1 cellular context compared by ENCODE assay signal in the genomic region with DNA sequence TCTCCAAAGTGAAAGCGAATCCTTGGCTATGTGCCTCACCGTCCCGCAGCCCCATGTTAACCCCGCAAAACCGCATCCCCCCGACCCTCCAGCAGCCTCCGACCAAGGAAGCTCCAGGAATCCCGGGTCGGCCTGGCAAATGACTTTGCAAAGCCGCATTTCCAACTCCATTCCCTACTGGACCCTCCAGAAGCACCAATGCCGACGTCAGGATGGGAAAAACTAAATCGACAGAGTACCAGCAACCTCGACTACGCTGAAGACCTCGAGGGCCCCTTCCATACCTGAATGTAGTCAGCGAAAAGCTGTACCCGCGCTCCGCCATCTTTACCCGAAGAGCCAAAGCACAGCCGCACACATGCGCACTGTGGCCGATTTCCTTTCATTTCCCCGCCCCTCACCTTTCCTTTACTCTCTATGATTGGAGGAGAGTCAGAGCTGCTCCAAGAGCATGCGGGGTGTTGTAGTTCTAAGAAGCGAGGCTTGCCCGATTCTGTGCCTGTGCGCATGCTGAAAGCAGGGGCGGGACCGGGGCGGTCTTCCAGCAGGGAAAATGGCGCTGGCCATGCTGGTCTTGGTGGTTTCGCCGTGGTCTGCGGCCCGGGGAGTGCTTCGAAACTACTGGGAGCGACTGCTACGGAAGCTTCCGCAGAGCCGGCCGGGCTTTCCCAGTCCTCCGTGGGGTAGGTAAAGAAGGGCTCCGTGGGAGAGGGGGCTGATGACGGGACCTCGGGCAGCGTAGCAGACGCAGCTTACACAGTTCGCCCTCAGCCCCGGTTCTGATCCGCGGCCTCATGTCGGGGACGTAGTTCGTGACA.
TF ChIP-seq lines count a peak whose summit lies in the region.

A gene (plus strand): TSS at position 543 of the 818 bp plus-strand sequence. CDS start 11 bp downstream, at position 554.
A gene (minus strand): TSS at position 341 of the 818 bp plus-strand sequence. CDS start 16 bp downstream, at position 325.

TF ChIP-seq in K562, 482 proteins besides CTCF, POLR2A, EP300 and RAD21 (continued from another document and continues in another):
- TF ChIP-seq, protein P1, sequence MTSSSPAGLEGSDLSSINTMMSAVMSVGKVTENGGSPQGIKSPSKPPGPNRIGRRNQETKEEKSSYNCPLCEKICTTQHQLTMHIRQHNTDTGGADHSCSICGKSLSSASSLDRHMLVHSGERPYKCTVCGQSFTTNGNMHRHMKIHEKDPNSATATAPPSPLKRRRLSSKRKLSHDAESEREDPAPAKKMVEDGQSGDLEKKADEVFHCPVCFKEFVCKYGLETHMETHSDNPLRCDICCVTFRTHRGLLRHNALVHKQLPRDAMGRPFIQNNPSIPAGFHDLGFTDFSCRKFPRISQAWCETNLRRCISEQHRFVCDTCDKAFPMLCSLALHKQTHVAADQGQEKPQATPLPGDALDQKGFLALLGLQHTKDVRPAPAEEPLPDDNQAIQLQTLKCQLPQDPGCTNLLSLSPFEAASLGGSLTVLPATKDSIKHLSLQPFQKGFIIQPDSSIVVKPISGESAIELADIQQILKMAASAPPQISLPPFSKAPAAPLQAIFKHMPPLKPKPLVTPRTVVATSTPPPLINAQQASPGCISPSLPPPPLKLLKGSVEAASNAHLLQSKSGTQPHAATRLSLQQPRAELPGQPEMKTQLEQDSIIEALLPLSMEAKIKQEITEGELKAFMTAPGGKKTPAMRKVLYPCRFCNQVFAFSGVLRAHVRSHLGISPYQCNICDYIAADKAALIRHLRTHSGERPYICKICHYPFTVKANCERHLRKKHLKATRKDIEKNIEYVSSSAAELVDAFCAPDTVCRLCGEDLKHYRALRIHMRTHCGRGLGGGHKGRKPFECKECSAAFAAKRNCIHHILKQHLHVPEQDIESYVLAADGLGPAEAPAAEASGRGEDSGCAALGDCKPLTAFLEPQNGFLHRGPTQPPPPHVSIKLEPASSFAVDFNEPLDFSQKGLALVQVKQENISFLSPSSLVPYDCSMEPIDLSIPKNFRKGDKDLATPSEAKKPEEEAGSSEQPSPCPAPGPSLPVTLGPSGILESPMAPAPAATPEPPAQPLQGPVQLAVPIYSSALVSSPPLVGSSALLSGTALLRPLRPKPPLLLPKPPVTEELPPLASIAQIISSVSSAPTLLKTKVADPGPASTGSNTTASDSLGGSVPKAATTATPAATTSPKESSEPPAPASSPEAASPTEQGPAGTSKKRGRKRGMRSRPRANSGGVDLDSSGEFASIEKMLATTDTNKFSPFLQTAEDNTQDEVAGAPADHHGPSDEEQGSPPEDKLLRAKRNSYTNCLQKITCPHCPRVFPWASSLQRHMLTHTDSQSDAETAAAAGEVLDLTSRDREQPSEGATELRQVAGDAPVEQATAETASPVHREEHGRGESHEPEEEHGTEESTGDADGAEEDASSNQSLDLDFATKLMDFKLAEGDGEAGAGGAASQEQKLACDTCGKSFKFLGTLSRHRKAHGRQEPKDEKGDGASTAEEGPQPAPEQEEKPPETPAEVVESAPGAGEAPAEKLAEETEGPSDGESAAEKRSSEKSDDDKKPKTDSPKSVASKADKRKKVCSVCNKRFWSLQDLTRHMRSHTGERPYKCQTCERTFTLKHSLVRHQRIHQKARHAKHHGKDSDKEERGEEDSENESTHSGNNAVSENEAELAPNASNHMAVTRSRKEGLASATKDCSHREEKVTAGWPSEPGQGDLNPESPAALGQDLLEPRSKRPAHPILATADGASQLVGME (CRISPR knock-in tag; IDR thresholded peaks at IDR 0.05), result no peak
- no peak for TF ChIP-seq CBX3 (IDR thresholded peaks at IDR 0.05; ENCODE audit: borderline replicate concordance in 1 of 2, low read length in 2 of 2)
- TF ChIP-seq RFX5 (IDR thresholded peaks at IDR 0.05; ENCODE audit: low read depth, low read length), result no peak
- no peak for TF ChIP-seq PTTG1 (tag; IDR thresholded peaks at IDR 0.05; ENCODE audit: low read depth)
- TF ChIP-seq SLC30A9 (CRISPR knock-in tag; IDR thresholded peaks at IDR 0.05), result no peak
- peak; percentile 31 to 68; a peak in 2 of 4 replicates for TF ChIP-seq FOXK2 (conservative IDR thresholded peaks at IDR 0.05 in 1 of 2, IDR thresholded peaks at IDR 0.05 in 1 of 2; ENCODE audit: low read depth in 2 of 2)
- TF ChIP-seq C11orf30 (IDR thresholded peaks at IDR 0.05; ENCODE audit: low read depth), result peak; percentile 71
- TF ChIP-seq FOS (IDR thresholded peaks at IDR 0.05; ENCODE audit: extremely low read depth, insufficient read length), result peak; percentile 32
- no peak for TF ChIP-seq MIER1 (IDR thresholded peaks at IDR 0.05; ENCODE audit: low read depth)
- TF ChIP-seq, protein P2, sequence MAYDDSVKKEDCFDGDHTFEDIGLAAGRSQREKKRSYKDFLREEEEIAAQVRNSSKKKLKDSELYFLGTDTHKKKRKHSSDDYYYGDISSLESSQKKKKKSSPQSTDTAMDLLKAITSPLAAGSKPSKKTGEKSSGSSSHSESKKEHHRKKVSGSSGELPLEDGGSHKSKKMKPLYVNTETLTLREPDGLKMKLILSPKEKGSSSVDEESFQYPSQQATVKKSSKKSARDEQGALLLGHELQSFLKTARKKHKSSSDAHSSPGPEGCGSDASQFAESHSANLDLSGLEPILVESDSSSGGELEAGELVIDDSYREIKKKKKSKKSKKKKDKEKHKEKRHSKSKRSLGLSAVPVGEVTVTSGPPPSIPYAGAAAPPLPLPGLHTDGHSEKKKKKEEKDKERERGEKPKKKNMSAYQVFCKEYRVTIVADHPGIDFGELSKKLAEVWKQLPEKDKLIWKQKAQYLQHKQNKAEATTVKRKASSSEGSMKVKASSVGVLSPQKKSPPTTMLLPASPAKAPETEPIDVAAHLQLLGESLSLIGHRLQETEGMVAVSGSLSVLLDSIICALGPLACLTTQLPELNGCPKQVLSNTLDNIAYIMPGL (CRISPR knock-in tag; IDR thresholded peaks at IDR 0.05), result peak; percentile 47; the same call in 1 of the 2 replicates
- TF ChIP-seq, protein P3, sequence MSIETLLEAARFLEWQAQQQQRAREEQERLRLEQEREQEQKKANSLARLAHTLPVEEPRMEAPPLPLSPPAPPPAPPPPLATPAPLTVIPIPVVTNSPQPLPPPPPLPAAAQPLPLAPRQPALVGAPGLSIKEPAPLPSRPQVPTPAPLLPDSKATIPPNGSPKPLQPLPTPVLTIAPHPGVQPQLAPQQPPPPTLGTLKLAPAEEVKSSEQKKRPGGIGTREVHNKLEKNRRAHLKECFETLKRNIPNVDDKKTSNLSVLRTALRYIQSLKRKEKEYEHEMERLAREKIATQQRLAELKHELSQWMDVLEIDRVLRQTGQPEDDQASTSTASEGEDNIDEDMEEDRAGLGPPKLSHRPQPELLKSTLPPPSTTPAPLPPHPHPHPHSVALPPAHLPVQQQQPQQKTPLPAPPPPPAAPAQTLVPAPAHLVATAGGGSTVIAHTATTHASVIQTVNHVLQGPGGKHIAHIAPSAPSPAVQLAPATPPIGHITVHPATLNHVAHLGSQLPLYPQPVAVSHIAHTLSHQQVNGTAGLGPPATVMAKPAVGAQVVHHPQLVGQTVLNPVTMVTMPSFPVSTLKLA (conservative IDR thresholded peaks at IDR 0.05), result peak; percentile 78 to 90
- TF ChIP-seq, protein P4, sequence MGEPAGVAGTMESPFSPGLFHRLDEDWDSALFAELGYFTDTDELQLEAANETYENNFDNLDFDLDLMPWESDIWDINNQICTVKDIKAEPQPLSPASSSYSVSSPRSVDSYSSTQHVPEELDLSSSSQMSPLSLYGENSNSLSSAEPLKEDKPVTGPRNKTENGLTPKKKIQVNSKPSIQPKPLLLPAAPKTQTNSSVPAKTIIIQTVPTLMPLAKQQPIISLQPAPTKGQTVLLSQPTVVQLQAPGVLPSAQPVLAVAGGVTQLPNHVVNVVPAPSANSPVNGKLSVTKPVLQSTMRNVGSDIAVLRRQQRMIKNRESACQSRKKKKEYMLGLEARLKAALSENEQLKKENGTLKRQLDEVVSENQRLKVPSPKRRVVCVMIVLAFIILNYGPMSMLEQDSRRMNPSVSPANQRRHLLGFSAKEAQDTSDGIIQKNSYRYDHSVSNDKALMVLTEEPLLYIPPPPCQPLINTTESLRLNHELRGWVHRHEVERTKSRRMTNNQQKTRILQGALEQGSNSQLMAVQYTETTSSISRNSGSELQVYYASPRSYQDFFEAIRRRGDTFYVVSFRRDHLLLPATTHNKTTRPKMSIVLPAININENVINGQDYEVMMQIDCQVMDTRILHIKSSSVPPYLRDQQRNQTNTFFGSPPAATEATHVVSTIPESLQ (CRISPR knock-in tag; IDR thresholded peaks at IDR 0.05), result peak; percentile 22; the same call in 1 of the 2 replicates
- TF ChIP-seq ZNF175 (CRISPR knock-in tag; IDR thresholded peaks at IDR 0.05; ENCODE audit: low read depth), result no peak
- no peak for TF ChIP-seq NR2C1 (IDR thresholded peaks at IDR 0.05)
- TF ChIP-seq NR2C1 (tag; IDR thresholded peaks at IDR 0.05), result peak; percentile 70
- TF ChIP-seq ZNF124 (CRISPR knock-in tag; IDR thresholded peaks at IDR 0.05), result no peak
- TF ChIP-seq SAP30 (IDR thresholded peaks at IDR 0.05; ENCODE audit: borderline replicate concordance, insufficient read depth, low read depth, low read length, poor library complexity, severe bottlenecking), result peak; percentile 82
- no peak for TF ChIP-seq HNRNPL (IDR thresholded peaks at IDR 0.05; ENCODE audit: low read depth, low read length)
- TF ChIP-seq ZNF197 (CRISPR knock-in tag; IDR thresholded peaks at IDR 0.05; ENCODE audit: low read depth), result no peak
- TF ChIP-seq FOXJ2 (tag; IDR thresholded peaks at IDR 0.05), result no peak
- no peak for TF ChIP-seq ILF3 (IDR thresholded peaks at IDR 0.05; ENCODE audit: borderline replicate concordance)
- TF ChIP-seq PHTF2 (CRISPR knock-in tag; IDR thresholded peaks at IDR 0.05), result no peak
- TF ChIP-seq BACH1 (tag; IDR thresholded peaks at IDR 0.05), result no peak
- 0 out of 2 replicates have a peak, but pooled peaks have one; percentile 5 for TF ChIP-seq NFE2 (IDR thresholded peaks at IDR 0.05; ENCODE audit: low read depth)
- no peak for TF ChIP-seq SETDB1 (IDR thresholded peaks at IDR 0.05; ENCODE audit: low read length)
- TF ChIP-seq ZNF766 (CRISPR knock-in tag; conservative IDR thresholded peaks at IDR 0.05), result 0 out of 2 replicates have a peak, but pooled peaks have one; percentile 45
- TF ChIP-seq MYC (IDR thresholded peaks at IDR 0.05; ENCODE audit: low read depth, low read length), result peak; percentile 93
- peak; percentile 79; the same call in 1 of the 2 replicates for TF ChIP-seq MYC (CRISPR knock-in tag; IDR thresholded peaks at IDR 0.05; ENCODE audit: borderline replicate concordance, low read depth)
- TF ChIP-seq, protein P5, sequence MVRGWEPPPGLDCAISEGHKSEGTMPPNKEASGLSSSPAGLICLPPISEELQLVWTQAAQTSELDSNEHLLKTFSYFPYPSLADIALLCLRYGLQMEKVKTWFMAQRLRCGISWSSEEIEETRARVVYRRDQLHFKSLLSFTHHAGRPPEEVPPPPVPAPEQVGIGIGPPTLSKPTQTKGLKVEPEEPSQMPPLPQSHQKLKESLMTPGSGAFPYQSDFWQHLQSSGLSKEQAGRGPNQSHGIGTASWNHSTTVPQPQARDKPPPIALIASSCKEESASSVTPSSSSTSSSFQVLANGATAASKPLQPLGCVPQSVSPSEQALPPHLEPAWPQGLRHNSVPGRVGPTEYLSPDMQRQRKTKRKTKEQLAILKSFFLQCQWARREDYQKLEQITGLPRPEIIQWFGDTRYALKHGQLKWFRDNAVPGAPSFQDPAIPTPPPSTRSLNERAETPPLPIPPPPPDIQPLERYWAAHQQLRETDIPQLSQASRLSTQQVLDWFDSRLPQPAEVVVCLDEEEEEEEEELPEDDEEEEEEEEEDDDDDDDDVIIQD (CRISPR knock-in tag; IDR thresholded peaks at IDR 0.05), result no peak; the same call in 1 of the 2 replicates
- TF ChIP-seq SREBF1 (IDR thresholded peaks at IDR 0.05; ENCODE audit: borderline replicate concordance, low read depth, low read length), result no peak
- TF ChIP-seq HIVEP1 (CRISPR knock-in tag; IDR thresholded peaks at IDR 0.05), result no peak
